ENCODE assay signal across 8 cellular contexts in the genomic region with DNA sequence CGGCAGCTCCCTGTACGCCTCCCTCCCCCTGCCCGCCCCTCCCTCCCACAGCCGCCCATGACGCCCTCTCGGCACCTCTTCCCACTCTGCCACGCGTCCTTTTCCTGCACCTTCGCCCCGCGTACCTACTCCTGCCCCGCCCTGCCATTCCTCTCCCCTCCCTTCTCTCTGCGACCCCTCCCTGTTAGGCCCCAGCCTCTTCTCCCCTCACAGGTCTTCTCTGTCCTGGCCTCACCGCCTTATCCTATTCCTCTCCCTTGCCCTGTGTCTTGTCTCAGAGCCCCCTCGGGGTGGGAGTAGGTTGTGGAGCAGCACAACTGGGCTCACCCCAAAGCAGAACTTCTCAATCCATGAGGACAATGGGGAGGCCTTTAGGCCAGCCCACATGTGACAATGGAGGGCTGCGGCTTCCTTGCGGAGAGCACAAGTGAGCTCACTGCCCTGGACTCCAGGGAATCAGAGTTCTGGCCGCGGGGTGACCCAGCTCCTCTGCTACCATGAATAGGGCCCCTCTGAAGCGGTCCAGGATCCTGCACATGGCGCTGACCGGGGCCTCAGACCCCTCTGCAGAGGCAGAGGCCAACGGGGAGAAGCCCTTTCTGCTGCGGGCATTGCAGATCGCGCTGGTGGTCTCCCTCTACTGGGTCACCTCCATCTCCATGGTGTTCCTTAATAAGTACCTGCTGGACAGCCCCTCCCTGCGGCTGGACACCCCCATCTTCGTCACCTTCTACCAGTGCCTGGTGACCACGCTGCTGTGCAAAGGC. TPM values are rescaled to one million over a fixed set of nuclear protein-coding genes. Genes with fewer than 3 reads are reported as not detected.
DNase-seq lines count a peak whose midpoint lies in the region; ATAC-seq and TF ChIP-seq lines count a peak whose summit lies in the region.

No MANE protein-coding gene starts in this region.

- H3K36me3 ChIP-seq in DOHH2 (ENCODE audit: control insufficient read depth, low read length), result no peaks in the 10 kb centered on the region; the same call in 1 of the 2 replicates
- peaks cover 0 to 10% of the 10 kb centered on the region in 2 donors for H3K36me3 ChIP-seq in psoas muscle (ENCODE audit: insufficient read depth in 1 of 2, low read depth in 1 of 2)

- H3K36me3 Mint-ChIP-seq in activated naive CD4-positive, alpha-beta T cell treated with anti-CD3 and anti-CD28 coated beads, Interleukin-2, amount 50 U/mL, for 72 hours, result peaks cover 0 to 6% of the 10 kb centered on the region in 2 donors

- in situ Hi-C loops in GM13977 (cut with MboI; ENCODE audit: low pct_unique_long_range_greater_than_20kb, low sequenced_read_pairs, unreplicated experiment), result no loop called here

- TF ChIP-seq CTCF in DOHH2 (IDR thresholded peaks at IDR 0.05; ENCODE audit: low read depth, low read length, poor library complexity, severe bottlenecking) (no peak), psoas muscle (IDR thresholded peaks at IDR 0.05) (no peak), GM13977 (IDR thresholded peaks at IDR 0.05; ENCODE audit: extremely low read depth, insufficient read depth, missing control alignments) (no peak)

- H3K27me3 ChIP-seq in DOHH2 (ENCODE audit: control insufficient read depth, low read length) (peaks cover 2% of the 10 kb centered on the region; the same call in 1 of the 2 replicates), psoas muscle (ENCODE audit: insufficient read depth in 3 of 3, low read length in 2 of 3) (no peaks in the 10 kb centered on the region)

- H3F3A ChIP-seq in DOHH2 (ENCODE audit: control insufficient read depth, insufficient read depth), result no peaks in the 10 kb centered on the region

- DNase-seq in Jurkat, Clone E6-1 (ENCODE audit: low read depth, low spot score), result no peak
- DNase-seq in activated naive CD4-positive, alpha-beta T cell treated with anti-CD3 and anti-CD28 coated beads, Interleukin-2, amount 50 U/mL, for 72 hours (ENCODE audit: low spot score in 2 of 2), result no peak
- DNase-seq in left cardiac atrium, result peak; percentile 66
- DNase-seq in psoas muscle, result peak; percentile 36 to 72
- DNase-seq in GM13977 (ENCODE audit: low spot score), result no peak
- DNase-seq in NCI-H1048 (lab: John Stamatoyannopoulos, UW), result no peak

- H3K4me3 ChIP-seq in DOHH2 (ENCODE audit: low read length) (peak overlapping the region; percentile 91), psoas muscle (peak overlapping the region; percentile 94)
- peak overlapping the region; percentile 68 for H3K4me3 ChIP-seq in Jurkat, Clone E6-1 (ENCODE audit: low read length)

- H3K27ac Mint-ChIP-seq in activated naive CD4-positive, alpha-beta T cell treated with anti-CD3 and anti-CD28 coated beads, Interleukin-2, amount 50 U/mL, for 72 hours, result peak overlapping the region; percentile 92 to 96

- intact Hi-C loops in left cardiac atrium (cut with DNase I), result no loop called here
- intact Hi-C loops in psoas muscle (cut with DNase I), result no loop called here

- H3K27ac ChIP-seq in DOHH2 (ENCODE audit: low read depth, low read length) (no peak overlapping the region), psoas muscle (peak overlapping the region; percentile 82)

- WGBS in psoas muscle, 3 donors, result 18 to 20% (median 18%) methylated on average over 26 to 28 of the region's 29 CpGs

- no peaks in the 10 kb centered on the region for H3K9me2 ChIP-seq in DOHH2 (replicated peaks; ENCODE audit: control insufficient read depth, low read length)

- ATAC-seq in GM21447 (IDR thresholded peaks at IDR 0.05; ENCODE audit: unreplicated experiment) (peak; percentile 32), left cardiac atrium (peak; percentile 35 to 48), psoas muscle (peak; percentile 46 to 59 (median 57))
- ATAC-seq in activated naive CD4-positive, alpha-beta T cell treated with anti-CD3 and anti-CD28 coated beads, Interleukin-2, amount 50 U/mL, for 72 hours, result peak; percentile 50 to 61

- peaks cover 5% of the 10 kb centered on the region; the same call in 1 of the 2 replicates for H4K20me1 ChIP-seq in DOHH2 (ENCODE audit: control insufficient read depth, insufficient read depth, low read depth, low read length)

- peaks cover 26% of the 10 kb centered on the region for H3K79me2 ChIP-seq in DOHH2 (ENCODE audit: control insufficient read depth, low read length)

- peaks cover 0 to 6% of the 10 kb centered on the region in 2 donors for H3K9me3 Mint-ChIP-seq in activated naive CD4-positive, alpha-beta T cell treated with anti-CD3 and anti-CD28 coated beads, Interleukin-2, amount 50 U/mL, for 72 hours

- H3K4me1 ChIP-seq in DOHH2 (ENCODE audit: control insufficient read depth, low read length), result peaks cover 33% of the 10 kb centered on the region
- peaks cover 30% of the 10 kb centered on the region for H3K4me1 ChIP-seq in psoas muscle

- H3K9me3 ChIP-seq in DOHH2 (ENCODE audit: control insufficient read depth, insufficient read depth, low read length) (no peaks in the 10 kb centered on the region), psoas muscle (no peaks in the 10 kb centered on the region)

- peak overlapping the region; percentile 98 for H3K4me2 ChIP-seq in DOHH2 (ENCODE audit: low read length)

RNA-seq across cellular contexts. Expression of a gene that starts 0.5 kb away (rescaled TPM):
- polyA plus RNA-seq in Jurkat, Clone E6-1 (2012; ENCODE audit: insufficient read depth, insufficient read length), result 11.4 TPM
- 10 to 100 TPM in 1 of 2 donors, 1 to 10 TPM in 1; 7.9 to 10.8 TPM for total RNA-seq in activated naive CD4-positive, alpha-beta T cell treated with anti-CD3 and anti-CD28 coated beads, Interleukin-2, amount 50 U/mL, for 72 hours
- total RNA-seq in left cardiac atrium (10 to 100 TPM; 12.4 to 13.3 TPM), psoas muscle (1 to 10 TPM; 5.3 to 8.7 (median 6.9) TPM)
- polyA plus RNA-seq in psoas muscle, result 10 to 100 TPM in 2 of 3 donors, 1 to 10 TPM in 1; 6.7 to 11.8 (median 10.1) TPM

RNA-seq across cellular contexts. Expression of a gene that starts 41.8 kb away (rescaled TPM):
- polyA plus RNA-seq in Jurkat, Clone E6-1 (2012; ENCODE audit: insufficient read depth, insufficient read length), result 8.6 TPM
- 10 to 100 TPM; 14.0 to 31.4 TPM for total RNA-seq in activated naive CD4-positive, alpha-beta T cell treated with anti-CD3 and anti-CD28 coated beads, Interleukin-2, amount 50 U/mL, for 72 hours
- total RNA-seq in left cardiac atrium (10 to 100 TPM; 59.2 to 62.9 TPM), psoas muscle (10 to 100 TPM; 28.7 to 64.5 (median 45.5) TPM)
- 10 to 100 TPM; 15.4 to 30.7 (median 20.8) TPM for polyA plus RNA-seq in psoas muscle

Comparison
In these comparisons a context has a peak if more than half of its experiments do, and no peak if none do; other contexts are left out.
1. DNase-seq: peak in left cardiac atrium (single experiment) and psoas muscle (2 of 2); none in Jurkat, Clone E6-1 (single experiment), activated naive CD4-positive, alpha-beta T cell treated with anti-CD3 and anti-CD28 coated beads, Interleukin-2, amount 50 U/mL, for 72 hours (0 of 2), GM13977 (single experiment) and NCI-H1048 (single experiment).
2. Peak in every context shown above with its lines, with median percentiles within 50 percentile points of each other: H3K4me3 ChIP-seq and ATAC-seq.